In the genomic region with DNA sequence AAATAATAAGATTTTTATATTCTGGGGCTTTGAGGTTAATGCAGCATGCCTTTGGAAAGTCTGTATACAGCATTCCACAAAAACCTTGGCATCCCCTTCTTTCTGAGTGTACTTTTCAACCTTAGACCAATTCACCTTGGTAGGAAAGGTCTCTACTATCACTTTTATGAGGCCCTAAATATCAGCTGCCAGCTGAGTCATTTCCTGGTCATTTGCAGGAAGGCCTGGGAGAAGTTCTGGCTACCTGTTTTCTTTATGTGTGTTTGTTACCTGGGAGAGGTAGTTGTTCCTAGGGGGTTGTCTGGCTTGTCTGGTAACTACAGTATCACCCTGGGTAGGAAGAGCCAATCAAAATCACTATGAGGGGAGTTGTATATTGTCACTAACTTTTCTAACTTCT, we compare ENCODE assay signal across 1 cellular context.
TF ChIP-seq lines count a peak whose summit lies in the region.

No MANE protein-coding gene starts in this region.

TF ChIP-seq in GM23338, 12 proteins besides CTCF, POLR2A, EP300 and RAD21 (continued from another document):
- TF ChIP-seq, protein P1, sequence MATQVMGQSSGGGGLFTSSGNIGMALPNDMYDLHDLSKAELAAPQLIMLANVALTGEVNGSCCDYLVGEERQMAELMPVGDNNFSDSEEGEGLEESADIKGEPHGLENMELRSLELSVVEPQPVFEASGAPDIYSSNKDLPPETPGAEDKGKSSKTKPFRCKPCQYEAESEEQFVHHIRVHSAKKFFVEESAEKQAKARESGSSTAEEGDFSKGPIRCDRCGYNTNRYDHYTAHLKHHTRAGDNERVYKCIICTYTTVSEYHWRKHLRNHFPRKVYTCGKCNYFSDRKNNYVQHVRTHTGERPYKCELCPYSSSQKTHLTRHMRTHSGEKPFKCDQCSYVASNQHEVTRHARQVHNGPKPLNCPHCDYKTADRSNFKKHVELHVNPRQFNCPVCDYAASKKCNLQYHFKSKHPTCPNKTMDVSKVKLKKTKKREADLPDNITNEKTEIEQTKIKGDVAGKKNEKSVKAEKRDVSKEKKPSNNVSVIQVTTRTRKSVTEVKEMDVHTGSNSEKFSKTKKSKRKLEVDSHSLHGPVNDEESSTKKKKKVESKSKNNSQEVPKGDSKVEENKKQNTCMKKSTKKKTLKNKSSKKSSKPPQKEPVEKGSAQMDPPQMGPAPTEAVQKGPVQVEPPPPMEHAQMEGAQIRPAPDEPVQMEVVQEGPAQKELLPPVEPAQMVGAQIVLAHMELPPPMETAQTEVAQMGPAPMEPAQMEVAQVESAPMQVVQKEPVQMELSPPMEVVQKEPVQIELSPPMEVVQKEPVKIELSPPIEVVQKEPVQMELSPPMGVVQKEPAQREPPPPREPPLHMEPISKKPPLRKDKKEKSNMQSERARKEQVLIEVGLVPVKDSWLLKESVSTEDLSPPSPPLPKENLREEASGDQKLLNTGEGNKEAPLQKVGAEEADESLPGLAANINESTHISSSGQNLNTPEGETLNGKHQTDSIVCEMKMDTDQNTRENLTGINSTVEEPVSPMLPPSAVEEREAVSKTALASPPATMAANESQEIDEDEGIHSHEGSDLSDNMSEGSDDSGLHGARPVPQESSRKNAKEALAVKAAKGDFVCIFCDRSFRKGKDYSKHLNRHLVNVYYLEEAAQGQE (IDR thresholded peaks at IDR 0.05; ENCODE audit: unreplicated experiment): no peak
- TF ChIP-seq, protein P2, sequence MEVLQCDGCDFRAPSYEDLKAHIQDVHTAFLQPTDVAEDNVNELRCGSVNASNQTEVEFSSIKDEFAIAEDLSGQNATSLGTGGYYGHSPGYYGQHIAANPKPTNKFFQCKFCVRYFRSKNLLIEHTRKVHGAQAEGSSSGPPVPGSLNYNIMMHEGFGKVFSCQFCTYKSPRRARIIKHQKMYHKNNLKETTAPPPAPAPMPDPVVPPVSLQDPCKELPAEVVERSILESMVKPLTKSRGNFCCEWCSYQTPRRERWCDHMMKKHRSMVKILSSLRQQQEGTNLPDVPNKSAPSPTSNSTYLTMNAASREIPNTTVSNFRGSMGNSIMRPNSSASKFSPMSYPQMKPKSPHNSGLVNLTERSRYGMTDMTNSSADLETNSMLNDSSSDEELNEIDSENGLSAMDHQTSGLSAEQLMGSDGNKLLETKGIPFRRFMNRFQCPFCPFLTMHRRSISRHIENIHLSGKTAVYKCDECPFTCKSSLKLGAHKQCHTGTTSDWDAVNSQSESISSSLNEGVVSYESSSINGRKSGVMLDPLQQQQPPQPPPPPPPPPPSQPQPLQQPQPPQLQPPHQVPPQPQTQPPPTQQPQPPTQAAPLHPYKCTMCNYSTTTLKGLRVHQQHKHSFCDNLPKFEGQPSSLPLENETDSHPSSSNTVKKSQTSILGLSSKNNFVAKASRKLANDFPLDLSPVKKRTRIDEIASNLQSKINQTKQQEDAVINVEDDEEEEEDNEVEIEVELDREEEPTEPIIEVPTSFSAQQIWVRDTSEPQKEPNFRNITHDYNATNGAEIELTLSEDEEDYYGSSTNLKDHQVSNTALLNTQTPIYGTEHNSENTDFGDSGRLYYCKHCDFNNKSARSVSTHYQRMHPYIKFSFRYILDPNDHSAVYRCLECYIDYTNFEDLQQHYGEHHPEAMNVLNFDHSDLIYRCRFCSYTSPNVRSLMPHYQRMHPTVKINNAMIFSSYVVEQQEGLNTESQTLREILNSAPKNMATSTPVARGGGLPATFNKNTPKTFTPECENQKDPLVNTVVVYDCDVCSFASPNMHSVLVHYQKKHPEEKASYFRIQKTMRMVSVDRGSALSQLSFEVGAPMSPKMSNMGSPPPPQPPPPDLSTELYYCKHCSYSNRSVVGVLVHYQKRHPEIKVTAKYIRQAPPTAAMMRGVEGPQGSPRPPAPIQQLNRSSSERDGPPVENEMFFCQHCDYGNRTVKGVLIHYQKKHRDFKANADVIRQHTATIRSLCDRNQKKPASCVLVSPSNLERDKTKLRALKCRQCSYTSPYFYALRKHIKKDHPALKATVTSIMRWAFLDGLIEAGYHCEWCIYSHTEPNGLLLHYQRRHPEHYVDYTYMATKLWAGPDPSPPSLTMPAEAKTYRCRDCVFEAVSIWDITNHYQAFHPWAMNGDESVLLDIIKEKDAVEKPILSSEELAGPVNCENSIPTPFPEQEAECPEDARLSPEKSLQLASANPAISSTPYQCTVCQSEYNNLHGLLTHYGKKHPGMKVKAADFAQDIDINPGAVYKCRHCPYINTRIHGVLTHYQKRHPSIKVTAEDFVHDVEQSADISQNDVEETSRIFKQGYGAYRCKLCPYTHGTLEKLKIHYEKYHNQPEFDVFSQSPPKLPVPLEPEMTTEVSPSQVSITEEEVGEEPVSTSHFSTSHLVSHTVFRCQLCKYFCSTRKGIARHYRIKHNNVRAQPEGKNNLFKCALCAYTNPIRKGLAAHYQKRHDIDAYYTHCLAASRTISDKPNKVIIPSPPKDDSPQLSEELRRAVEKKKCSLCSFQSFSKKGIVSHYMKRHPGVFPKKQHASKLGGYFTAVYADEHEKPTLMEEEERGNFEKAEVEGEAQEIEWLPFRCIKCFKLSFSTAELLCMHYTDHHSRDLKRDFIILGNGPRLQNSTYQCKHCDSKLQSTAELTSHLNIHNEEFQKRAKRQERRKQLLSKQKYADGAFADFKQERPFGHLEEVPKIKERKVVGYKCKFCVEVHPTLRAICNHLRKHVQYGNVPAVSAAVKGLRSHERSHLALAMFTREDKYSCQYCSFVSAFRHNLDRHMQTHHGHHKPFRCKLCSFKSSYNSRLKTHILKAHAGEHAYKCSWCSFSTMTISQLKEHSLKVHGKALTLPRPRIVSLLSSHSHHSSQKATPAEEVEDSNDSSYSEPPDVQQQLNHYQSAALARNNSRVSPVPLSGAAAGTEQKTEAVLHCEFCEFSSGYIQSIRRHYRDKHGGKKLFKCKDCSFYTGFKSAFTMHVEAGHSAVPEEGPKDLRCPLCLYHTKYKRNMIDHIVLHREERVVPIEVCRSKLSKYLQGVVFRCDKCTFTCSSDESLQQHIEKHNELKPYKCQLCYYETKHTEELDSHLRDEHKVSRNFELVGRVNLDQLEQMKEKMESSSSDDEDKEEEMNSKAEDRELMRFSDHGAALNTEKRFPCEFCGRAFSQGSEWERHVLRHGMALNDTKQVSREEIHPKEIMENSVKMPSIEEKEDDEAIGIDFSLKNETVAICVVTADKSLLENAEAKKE (CRISPR knock-in tag; IDR thresholded peaks at IDR 0.05): no peak
- TF ChIP-seq ZNF331 (CRISPR knock-in tag; IDR thresholded peaks at IDR 0.05; ENCODE audit: low read depth): no peak
- no peak for TF ChIP-seq POLR2AphosphoS5 (IDR thresholded peaks at IDR 0.05; ENCODE audit: low read depth)
- no peak for TF ChIP-seq ZNF114 (CRISPR knock-in tag; IDR thresholded peaks at IDR 0.05)
